ENCODE assay signal across 17 cellular contexts in genomic region chr16:79508294-79508693, GRCh38.
"Had no signal": no experiment of that assay in that cellular context is flagged by ENCODE, and none has a peak within 500 bp of the region (broad histone marks: within the 10 kb centered on the region; RNA-seq: fewer than 3 reads in every experiment).

No MANE protein-coding gene starts in this region.

- H3K27ac ChIP-seq: body of pancreas, hepatocyte, prostate gland, SK-N-MC, thoracic aorta had no signal

- H3K4me2 ChIP-seq: hepatocyte had no signal

- H3K79me2 ChIP-seq: hepatocyte had no signal

- H3K36me3 ChIP-seq: prostate gland, sigmoid colon, thoracic aorta had no signal

- H2AFZ ChIP-seq: hepatocyte had no signal

- H3K4me1 ChIP-seq: body of pancreas, prostate gland had no signal

- H3K4me3 ChIP-seq: body of pancreas, hepatocyte, prostate gland, sigmoid colon, SK-N-MC, thoracic aorta had no signal

- H3K9me3 ChIP-seq: body of pancreas, prostate gland, sigmoid colon, thoracic aorta had no signal

- ATAC-seq: activated CD4-positive, alpha-beta T cell treated with anti-CD3 and anti-CD28 coated beads for 36 hours; activated T-helper 17 cell treated with anti-CD3 and anti-CD28 coated beads, Interleukin-2, amount 50 U/mL, for 72 hours; body of pancreas; left colon; stimulated activated memory B cell treated with anti-CD40 and anti-IgM and Interleukin-4, amounts not matched to agents 10 μg/mL and 1 μg/mL and 100 μg/mL, for 72 hours; WTC11 had no signal

- H3K27me3 ChIP-seq: body of pancreas, hepatocyte, sigmoid colon had no signal

- DNase-seq: activated CD4-positive, alpha-beta memory T cell treated with anti-CD3 and anti-CD28 coated beads, Interleukin-2, amount 10 ng/mL, durations not matched to agents 7 days and 5 days; activated CD4-positive, alpha-beta T cell treated with anti-CD3 and anti-CD28 coated beads for 36 hours; activated naive CD4-positive, alpha-beta T cell; activated naive CD8-positive, alpha-beta T cell treated with anti-CD3 and anti-CD28 coated beads, Interleukin-2, amount 10 ng/mL, durations not matched to agents 7 days and 5 days; activated T-cell treated with anti-CD3 and anti-CD28 coated beads, Interleukin-2, amount 50 U/mL, for 1 hour; body of pancreas; mammary epithelial cell; sigmoid colon; stimulated activated CD4-positive, alpha-beta T cell treated with anti-CD3 and anti-CD28 coated beads, Interleukin-4, amount 100 ng/mL, for 4 hours had no signal
